25 cellular contexts compared by ENCODE assay signal in the genomic region with DNA sequence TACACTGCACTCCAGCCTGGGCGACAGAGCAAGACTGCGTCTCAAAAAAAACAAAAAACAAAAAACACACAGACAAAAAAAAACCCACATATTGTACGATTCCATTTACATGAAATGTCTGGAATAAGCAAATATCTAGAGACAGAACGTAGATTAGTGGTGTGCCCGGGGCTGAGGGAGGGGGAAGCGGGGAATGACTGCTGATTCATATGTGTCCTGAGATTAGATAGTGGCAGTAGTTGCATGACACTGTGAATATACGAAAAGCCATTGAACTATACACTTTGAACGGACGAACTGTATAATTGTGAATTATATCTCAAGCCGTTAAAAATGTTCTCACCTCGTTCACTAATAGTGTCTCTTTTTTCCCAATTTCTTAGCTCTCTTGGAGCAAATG. TPM values are rescaled to one million over a fixed set of nuclear protein-coding genes. Genes with fewer than 3 reads are reported as not detected.
"Had no signal": no experiment of that assay in that cellular context is flagged by ENCODE, and none has a peak within 500 bp of the region (broad histone marks: within the 10 kb centered on the region; RNA-seq: fewer than 3 reads in every experiment).

No MANE protein-coding gene starts in this region.

- DNase-seq: activated CD4-positive, alpha-beta memory T cell treated with anti-CD3 and anti-CD28 coated beads, Interleukin-2, amount 10 ng/mL, durations not matched to agents 7 days and 5 days; activated CD4-positive, alpha-beta T cell treated with anti-CD3 and anti-CD28 coated beads for 36 hours; activated CD4-positive, alpha-beta T cell treated with anti-CD3 and anti-CD28 coated beads, Interleukin-2, amount 10 ng/mL, durations not matched to agents 24 days and 14 days; activated CD4-positive, CD25-positive, alpha-beta regulatory T cell; activated CD4-positive, CD25-positive, alpha-beta regulatory T cell treated with anti-CD3 and anti-CD28 coated beads, Interleukin-2, amount 50 U/mL, for 72 hours; activated CD8-positive, alpha-beta memory T cell treated with anti-CD3 and anti-CD28 coated beads, Interleukin-2, amount 50 U/mL, for 48 hours; activated gamma-delta T cell; activated naive CD4-positive, alpha-beta T cell; activated naive CD4-positive, alpha-beta T cell treated with anti-CD3 and anti-CD28 coated beads, Interleukin-2, amount 10 ng/mL, durations not matched to agents 7 days and 5 days; activated naive CD8-positive, alpha-beta T cell treated with anti-CD3 and anti-CD28 coated beads, Interleukin-2, amount 10 ng/mL, durations not matched to agents 7 days and 5 days; activated T-cell treated with anti-CD3 and anti-CD28 coated beads for 4 hours; activated T-cell treated with anti-CD3 and anti-CD28 coated beads, Interleukin-2, amount 50 U/mL, for 24 hours; activated T-cell treated with anti-CD3 and anti-CD28 coated beads, Interleukin-2, amount 50 U/mL, for 72 hours; effector CD8-positive, alpha-beta T cell; esophagus squamous epithelium; foreskin melanocyte; T-helper 1 cell; T-helper 17 cell; T1000 had no signal

- H3K9me3 ChIP-seq: ascending aorta, breast epithelium, esophagus squamous epithelium, gastroesophageal sphincter had no signal

- H3K4me3 ChIP-seq: ascending aorta, breast epithelium, cardiac muscle cell, esophagus squamous epithelium, gastroesophageal sphincter had no signal

- H3K27ac ChIP-seq: ascending aorta, cardiac muscle cell, epithelial cell of prostate, esophagus squamous epithelium, gastroesophageal sphincter had no signal

- H3K4me1 ChIP-seq: ascending aorta, breast epithelium, esophagus squamous epithelium had no signal

- H3K27me3 ChIP-seq: ascending aorta, breast epithelium, cardiac muscle cell, esophagus squamous epithelium, gastroesophageal sphincter had no signal

- H3K36me3 ChIP-seq: ascending aorta, breast epithelium, cardiac muscle cell, esophagus squamous epithelium, gastroesophageal sphincter had no signal

RNA-seq across cellular contexts. Expression of gene FGF1, which starts 23.9 kb away (rescaled TPM):
- polyA plus RNA-seq: cardiac muscle cell, endothelial cell of umbilical vein had no signal
